ENCODE assay signal across 1 cellular context in genomic region chr1:197774691-197775281, GRCh38.
TF ChIP-seq lines count a peak whose summit lies in the region.

No MANE protein-coding gene starts in this region.

TF ChIP-seq in GM12891, 5 proteins besides CTCF, POLR2A, EP300 and RAD21:
- no peak for TF ChIP-seq POLR2AphosphoS5 (IDR thresholded peaks at IDR 0.05; ENCODE audit: low read depth, low read length)
- no peak for TF ChIP-seq TAF1 (IDR thresholded peaks at IDR 0.05; ENCODE audit: low read depth, low read length)
TF ChIP-seq in GM12891: peak in this region for 0.
